Comparison of ENCODE assay signal across 11 cellular contexts in genomic region chr11:57640068-57640800, GRCh38. TPM values are rescaled to one million over a fixed set of nuclear protein-coding genes. Genes with fewer than 3 reads are reported as not detected.
A peak's percentile ranks its signal among the peaks of the same experiment; 100 is the strongest.
DNase-seq lines count a peak whose midpoint lies in the region; ATAC-seq and TF ChIP-seq lines count a peak whose summit lies in the region.
"Had no signal": no experiment of that assay in that cellular context is flagged by ENCODE, and none has a peak within 500 bp of the region (broad histone marks: within the 10 kb centered on the region; RNA-seq: fewer than 3 reads in every experiment).

No MANE protein-coding gene starts in this region.

- H3K9me3 ChIP-seq in lower lobe of right lung (no peaks in the 10 kb centered on the region), upper lobe of right lung (no peaks in the 10 kb centered on the region)
- H3K9me3 ChIP-seq: body of pancreas had no signal

- H3K27ac ChIP-seq in lower lobe of right lung (peak overlapping the region; percentile 41), upper lobe of right lung (peak overlapping the region; percentile 55)
- H3K27ac ChIP-seq: body of pancreas had no signal

- DNase-seq in cardiac septum (ENCODE audit: low spot score) (peak; percentile 44), Right ventricle myocardium superior (no peak), cardiac fibroblast (ENCODE audit: low read depth in 2 of 2) (no peak), lower lobe of right lung (no peak), upper lobe of right lung (no peak), RKO (ENCODE audit: low spot score) (no peak), NCI-H524 treated with DMSO at 0.1 percent for 48 hours (lab: John Stamatoyannopoulos, UW) (no peak)
- no peak for DNase-seq in activated T-cell treated with anti-CD3 and anti-CD28 coated beads, Interleukin-2, amount 50 U/mL, for 72 hours
- DNase-seq: activated CD4-positive, CD25-positive, alpha-beta regulatory T cell treated with anti-CD3 and anti-CD28 coated beads, Interleukin-2, amount 50 U/mL, for 72 hours had no signal

- no peak for TF ChIP-seq CTCF in cardiac fibroblast (IDR thresholded peaks at IDR 0.05; ENCODE audit: low read depth, low read length)
- TF ChIP-seq CTCF in lower lobe of right lung (IDR thresholded peaks at IDR 0.05) = no peak
- no peak for TF ChIP-seq CTCF in upper lobe of right lung (IDR thresholded peaks at IDR 0.05)

- ATAC-seq in Right ventricle myocardium superior (ENCODE audit: poor library complexity) (no peak), lower lobe of right lung (no peak), upper lobe of right lung (no peak)
- no peak for ATAC-seq in activated T-cell treated with anti-CD3 and anti-CD28 coated beads, Interleukin-2, amount 50 U/mL, for 72 hours (replicated peaks in 1 of 2)
- ATAC-seq: body of pancreas had no signal

- no peaks in the 10 kb centered on the region for H3K9me3 Mint-ChIP-seq in activated T-cell treated with anti-CD3 and anti-CD28 coated beads, Interleukin-2, amount 50 U/mL, for 72 hours

- H3K4me1 ChIP-seq in lower lobe of right lung (peaks cover 41% of the 10 kb centered on the region), upper lobe of right lung (peaks cover 22% of the 10 kb centered on the region)

- peak overlapping the region; percentile 73 to 93 for H3K4me3 ChIP-seq in cardiac fibroblast (replicated peaks in 1 of 2; ENCODE audit: low read depth in 2 of 2, low read length in 2 of 2)
- peak overlapping the region; percentile 73 for H3K4me3 ChIP-seq in lower lobe of right lung
- H3K4me3 ChIP-seq in upper lobe of right lung = peak overlapping the region; percentile 83
- H3K4me3 ChIP-seq: body of pancreas had no signal

- H3K27me3 Mint-ChIP-seq in activated T-cell treated with anti-CD3 and anti-CD28 coated beads, Interleukin-2, amount 50 U/mL, for 72 hours (ENCODE audit: low read depth) = peaks cover 28% of the 10 kb centered on the region

- H3K27me3 ChIP-seq in lower lobe of right lung (ENCODE audit: low read depth) (no peaks in the 10 kb centered on the region), upper lobe of right lung (no peaks in the 10 kb centered on the region)
- H3K27me3 ChIP-seq: body of pancreas had no signal

- peaks cover 1 to 2% of the 10 kb centered on the region in 2 donors for H3K36me3 Mint-ChIP-seq in activated T-cell treated with anti-CD3 and anti-CD28 coated beads, Interleukin-2, amount 50 U/mL, for 72 hours (ENCODE audit: insufficient read depth in 2 of 2)

- no peaks in the 10 kb centered on the region for H3K36me3 ChIP-seq in lower lobe of right lung
- no peaks in the 10 kb centered on the region for H3K36me3 ChIP-seq in upper lobe of right lung

- peak overlapping the region in 1 of 2 donors; percentile 94 for H3K4me3 Mint-ChIP-seq in activated T-cell treated with anti-CD3 and anti-CD28 coated beads, Interleukin-2, amount 50 U/mL, for 72 hours

- intact Hi-C loops in cardiac septum (cut with DNase I) = loop anchor here (5.0 to 10.0 kb wide), 2 partner anchors 145 to 183 kb away; no protein-coding TSS in a partner anchor
- intact Hi-C loops in Right ventricle myocardium superior (cut with DNase I) = loop anchor here (2.0 to 5.0 kb wide), 3 partner anchors 71 to 293 kb away; no protein-coding TSS in a partner anchor
- intact Hi-C loops in lower lobe of right lung (cut with DNase I) = loop anchor here (5.0 kb wide), 1 partner anchor 73 kb away; the partner anchor contains the start of gene UBE2L6
- intact Hi-C loops in upper lobe of right lung (cut with DNase I) = loop anchor here (5.0 kb wide), 1 partner anchor 73 kb away; the partner anchor contains the start of gene UBE2L6

- H3K4me1 Mint-ChIP-seq in activated T-cell treated with anti-CD3 and anti-CD28 coated beads, Interleukin-2, amount 50 U/mL, for 72 hours (ENCODE audit: low read depth) = peaks cover 16% of the 10 kb centered on the region

- no peak overlapping the region for H3K27ac Mint-ChIP-seq in activated T-cell treated with anti-CD3 and anti-CD28 coated beads, Interleukin-2, amount 50 U/mL, for 72 hours

RNA-seq across cellular contexts. Expression of gene YPEL4, which starts 9.5 kb away (rescaled TPM):
- total RNA-seq in cardiac septum (0.59 TPM), Right ventricle myocardium superior (0.54 TPM), lower lobe of right lung (3.1 TPM), upper lobe of right lung (6.9 TPM)
- 1 to 10 TPM; 1.1 to 1.3 TPM for total RNA-seq in activated T-cell treated with anti-CD3 and anti-CD28 coated beads, Interleukin-2, amount 50 U/mL, for 72 hours
- total RNA-seq: NCI-H460 had no signal

RNA-seq across cellular contexts. Expression of gene CLP1, which starts 17.3 kb away (rescaled TPM):
- total RNA-seq in cardiac septum = 5.8 TPM
- 6.3 TPM for total RNA-seq in Right ventricle myocardium superior
- total RNA-seq in lower lobe of right lung = 12.5 TPM
- 11.7 TPM for total RNA-seq in upper lobe of right lung
- total RNA-seq in activated T-cell treated with anti-CD3 and anti-CD28 coated beads, Interleukin-2, amount 50 U/mL, for 72 hours = 10 to 100 TPM; 15.1 to 16.1 TPM

RNA-seq across cellular contexts. Expression of gene ZDHHC5, which starts 27.7 kb away (rescaled TPM):
- 43.4 TPM for total RNA-seq in cardiac septum
- 43.7 TPM for total RNA-seq in Right ventricle myocardium superior
- 64.4 TPM for total RNA-seq in lower lobe of right lung
- 79.8 TPM for total RNA-seq in upper lobe of right lung
- 10 to 100 TPM; 62.8 to 62.9 TPM for total RNA-seq in activated T-cell treated with anti-CD3 and anti-CD28 coated beads, Interleukin-2, amount 50 U/mL, for 72 hours

RNA-seq across cellular contexts. Expression of gene SERPING1, which starts 42.7 kb away (rescaled TPM):
- total RNA-seq in cardiac septum (90.0 TPM), Right ventricle myocardium superior (118 TPM), lower lobe of right lung (471 TPM), upper lobe of right lung (490 TPM)
- total RNA-seq in activated T-cell treated with anti-CD3 and anti-CD28 coated beads, Interleukin-2, amount 50 U/mL, for 72 hours = not detected
- total RNA-seq: NCI-H460 had no signal
